8 cellular contexts compared by ENCODE assay signal in the genomic region with DNA sequence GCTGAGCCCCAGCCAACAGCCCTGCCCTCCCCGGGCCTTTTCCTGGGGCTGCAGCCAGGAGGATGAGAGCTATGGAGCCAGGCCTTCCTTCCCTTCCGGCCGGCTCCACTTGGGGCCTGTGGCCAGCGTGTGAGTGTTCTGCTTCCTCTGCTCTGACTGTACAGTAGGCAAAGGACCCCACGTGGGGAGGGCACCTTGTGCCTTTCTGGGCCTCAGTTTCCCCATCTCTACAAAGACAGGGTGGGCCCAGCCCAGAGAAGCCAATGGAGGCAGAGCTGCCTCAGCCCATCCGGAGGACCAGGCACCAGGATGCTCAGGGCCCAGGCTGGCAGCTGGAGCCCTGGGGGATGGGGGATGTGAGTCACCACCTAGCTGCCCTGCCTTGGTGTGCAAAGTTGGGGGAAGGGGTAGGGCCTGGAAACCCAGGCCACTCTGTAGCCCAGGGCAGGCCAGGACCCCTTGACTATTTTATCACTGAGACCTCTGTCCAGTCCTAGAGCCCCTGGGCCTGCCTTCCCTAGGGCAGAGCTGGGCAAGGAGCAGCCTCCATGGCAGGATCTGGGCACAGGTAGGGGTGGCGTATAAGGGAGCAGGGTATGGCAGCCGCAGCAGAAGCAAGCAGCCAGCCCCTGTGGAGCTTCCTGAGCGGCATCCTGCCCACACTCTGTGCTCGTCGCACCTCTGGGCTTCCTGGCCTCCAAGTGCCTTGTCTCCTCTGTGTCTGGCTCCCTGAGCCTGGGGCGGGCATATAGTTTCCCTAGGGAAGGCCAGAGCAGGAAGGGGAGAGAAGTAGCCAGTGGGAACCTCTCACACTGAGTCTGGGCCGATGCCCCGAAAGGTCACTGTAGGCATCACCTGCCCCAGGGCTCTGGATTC. TPM values are rescaled to one million over a fixed set of nuclear protein-coding genes. Genes with fewer than 3 reads are reported as not detected.
DNase-seq lines count a peak whose midpoint lies in the region; ATAC-seq and TF ChIP-seq lines count a peak whose summit lies in the region.

No MANE protein-coding gene starts in this region.

- WGBS in heart left ventricle, 4 donors: 53 to 70% (median 64%) methylated on average over 12 to 14 of the region's 14 CpGs
- WGBS in hepatocyte (ENCODE audit: low lambda C conversion rate, missing lambda C conversion rate): 90% methylated on average over 14 of the region's 14 CpGs

- no peak for TF ChIP-seq POLR2A in heart left ventricle (IDR thresholded peaks at IDR 0.05)

- H3K27me3 ChIP-seq in heart left ventricle (no peaks in the 10 kb centered on the region), hepatocyte (no peaks in the 10 kb centered on the region)

- H3K9me2 ChIP-seq in hepatocyte (replicated peaks; ENCODE audit: insufficient read depth): no peaks in the 10 kb centered on the region

- H3K9me3 ChIP-seq in KOPT-K1 (ENCODE audit: insufficient read depth, low read length, poor library complexity, severe bottlenecking): no peaks in the 10 kb centered on the region
- no peaks in the 10 kb centered on the region for H3K9me3 ChIP-seq in heart left ventricle
- H3K9me3 ChIP-seq in hepatocyte (ENCODE audit: low read depth): no peaks in the 10 kb centered on the region

- H3K79me2 ChIP-seq in hepatocyte: no peaks in the 10 kb centered on the region

- DNase-seq in activated T-cell treated with anti-CD3 and anti-CD28 coated beads, Interleukin-2, amount 50 U/mL, for 1 hour: peak; percentile 67
- DNase-seq in heart left ventricle (peak in 4 of 5 donors; percentile 49 to 77 (median 56)), hepatocyte (ENCODE audit: low spot score) (no peak), epidermal melanocyte (ENCODE audit: insufficient read length, low spot score) (no peak), KG1 (lab: John Stamatoyannopoulos, UW) (no peak), kidney glomerular epithelial cell (lab: John Stamatoyannopoulos, UW) (no peak)
- DNase-seq in stimulated activated CD8-positive, alpha-beta memory T cell treated with anti-CD3 and anti-CD28 coated beads, Interleukin-7, amount 100 ng/mL, for 1 hour (ENCODE audit: low read depth in 2 of 2): peak; percentile 35 to 43

- H3K36me3 ChIP-seq in KOPT-K1 (ENCODE audit: insufficient read depth, low read length) (no peaks in the 10 kb centered on the region), heart left ventricle (no peaks in the 10 kb centered on the region), hepatocyte (replicated peaks; ENCODE audit: insufficient read depth, low read depth) (no peaks in the 10 kb centered on the region)

- peaks cover 0 to 92% (median 15%) of the 10 kb centered on the region in 12 donors for H3K4me1 ChIP-seq in heart left ventricle
- H3K4me1 ChIP-seq in hepatocyte (ENCODE audit: insufficient read depth): no peaks in the 10 kb centered on the region

- peak in 3 of 4 donors; percentile 50 to 77 (median 58) for ATAC-seq in heart left ventricle

- no peak for TF ChIP-seq CTCF in heart left ventricle (IDR thresholded peaks at IDR 0.05)
- TF ChIP-seq CTCF in hepatocyte (IDR thresholded peaks at IDR 0.05; ENCODE audit: poor library complexity): no peak

- H3K4me3 ChIP-seq in heart left ventricle (peak overlapping the region in 9 of 12 donors; percentile 23 to 64 (median 37)), hepatocyte (no peak overlapping the region)

- H3K4me2 ChIP-seq in hepatocyte: no peak overlapping the region

- H3K27ac ChIP-seq in KOPT-K1 (ENCODE audit: low read depth, low read length, poor library complexity, severe bottlenecking) (peak overlapping the region; percentile 1), heart left ventricle (peak overlapping the region in 5 of 12 donors; percentile 25 to 85 (median 42)), hepatocyte (no peak overlapping the region)

- H2AFZ ChIP-seq in hepatocyte: no peak overlapping the region

- intact Hi-C loops in heart left ventricle (cut with DNase I): no loop called here

- no peaks in the 10 kb centered on the region for H4K20me1 ChIP-seq in hepatocyte (ENCODE audit: insufficient read depth, poor library complexity, severe bottlenecking)

RNA-seq across cellular contexts. Expression of a gene that starts 1.8 kb away (rescaled TPM):
- total RNA-seq in heart left ventricle: 10 to 100 TPM in 2 of 9 donors, 1 to 10 TPM in 7; 1.3 to 17.2 (median 2.9) TPM
- polyA plus RNA-seq in heart left ventricle: 1 to 10 TPM; 2.9 to 3.2 TPM
- total RNA-seq in hepatocyte: not detected in 2 replicates
- polyA plus RNA-seq in hepatocyte: 0.69 TPM in 1 of 2 replicates, not detected in the other

Comparison
In these comparisons a context has a peak if more than half of its experiments do, and no peak if none do; other contexts are left out.
1. DNase-seq: peak in activated T-cell treated with anti-CD3 and anti-CD28 coated beads, Interleukin-2, amount 50 U/mL, for 1 hour (single experiment), heart left ventricle (4 of 5) and stimulated activated CD8-positive, alpha-beta memory T cell treated with anti-CD3 and anti-CD28 coated beads, Interleukin-7, amount 100 ng/mL, for 1 hour (2 of 2); none in hepatocyte (single experiment), epidermal melanocyte (single experiment), KG1 (single experiment) and kidney glomerular epithelial cell (single experiment).